Comparison of ENCODE assay signal across 12 cellular contexts in genomic region chr5:1035421-1036405, GRCh38. TPM values are rescaled to one million over a fixed set of nuclear protein-coding genes. Genes with fewer than 3 reads are reported as not detected.
"Had no signal": no experiment of that assay in that cellular context is flagged by ENCODE, and none has a peak within 500 bp of the region (broad histone marks: within the 10 kb centered on the region; RNA-seq: fewer than 3 reads in every experiment).

No MANE protein-coding gene starts in this region.

- H3K9me3 Mint-ChIP-seq: activated naive CD8-positive, alpha-beta T cell treated with anti-CD3 and anti-CD28 coated beads, Interleukin-2, amount 50 U/mL, for 24 hours; naive thymus-derived CD4-positive, alpha-beta T cell had no signal

- H3K27ac Mint-ChIP-seq: activated naive CD8-positive, alpha-beta T cell treated with anti-CD3 and anti-CD28 coated beads, Interleukin-2, amount 50 U/mL, for 24 hours had no signal

- H3K36me3 Mint-ChIP-seq: naive thymus-derived CD4-positive, alpha-beta T cell had no signal

- DNase-seq: activated CD4-positive, alpha-beta T cell treated with anti-CD3 and anti-CD28 coated beads, Interleukin-2, amount 50 U/mL, for 4 hours; activated CD4-positive, CD25-positive, alpha-beta regulatory T cell treated with anti-CD3 and anti-CD28 coated beads, Interleukin-2, amount 50 U/mL, for 72 hours; activated naive CD8-positive, alpha-beta T cell treated with anti-CD3 and anti-CD28 coated beads, Interleukin-2, amount 50 U/mL, for 24 hours; effector CD4-positive, alpha-beta T cell; naive thymus-derived CD4-positive, alpha-beta T cell; nucleus accumbens; substantia nigra; transverse colon had no signal

- H3K4me3 Mint-ChIP-seq: activated naive CD8-positive, alpha-beta T cell treated with anti-CD3 and anti-CD28 coated beads, Interleukin-2, amount 50 U/mL, for 24 hours; naive thymus-derived CD4-positive, alpha-beta T cell had no signal

- H3K9me3 ChIP-seq: transverse colon had no signal

- H3K36me3 ChIP-seq: transverse colon had no signal

- H3K27me3 ChIP-seq: transverse colon had no signal

- H3K4me3 ChIP-seq: lung, skin epidermis, transverse colon had no signal

- H3K27ac ChIP-seq: skin epidermis, transverse colon had no signal

- H3K4me1 ChIP-seq: transverse colon had no signal

- H3K4me1 Mint-ChIP-seq: activated naive CD8-positive, alpha-beta T cell treated with anti-CD3 and anti-CD28 coated beads, Interleukin-2, amount 50 U/mL, for 24 hours had no signal

RNA-seq across cellular contexts. Expression of gene NKD2, which starts 27.1 kb away (rescaled TPM):
- total RNA-seq: mononuclear cell had no signal
- polyA plus RNA-seq: fibroblast of lung; naive thymus-derived CD4-positive, alpha-beta T cell had no signal
